21 cellular contexts compared by ENCODE assay signal in genomic region chr22:25818541-25818940, GRCh38.
DNase-seq lines count a peak whose midpoint lies in the region; ATAC-seq, FAIRE-seq and TF ChIP-seq lines count a peak whose summit lies in the region.
"Had no signal": no experiment of that assay in that cellular context is flagged by ENCODE, and none has a peak within 500 bp of the region (broad histone marks: within the 10 kb centered on the region; RNA-seq: fewer than 3 reads in every experiment).

No MANE protein-coding gene starts in this region.

- no peak overlapping the region for H3K4me2 ChIP-seq in H9 (ENCODE audit: insufficient read depth, insufficient read length, low read length)
- H3K4me2 ChIP-seq in H1 (ENCODE audit: insufficient read depth in 1 of 2, low read depth in 2 of 2, low read length in 2 of 2) = no peak overlapping the region

- H3K36me3 Mint-ChIP-seq in H9 (ENCODE audit: insufficient read depth in 1 of 3, low read depth in 3 of 3) = peaks cover 4 to 11% (median 7%) of the 10 kb centered on the region in 3 experiments; a peak in 5 of 7 replicates
- H3K36me3 Mint-ChIP-seq: IgD-negative memory B cell had no signal

- TF ChIP-seq CTCF in H9 (conservative IDR thresholded peaks at IDR 0.05) (peak; percentile 36; the same call in 1 of the 3 replicates), H1 (IDR thresholded peaks at IDR 0.05; ENCODE audit: control extremely low read depth in 1 of 3, insufficient read depth in 1 of 3, low read depth in 1 of 3, low read length in 3 of 3) (peak in 2 of 3 experiments; percentile 1 to 15; a peak in 1 of 4 replicates)

- H3K27me3 ChIP-seq in H9 (ENCODE audit: insufficient read depth, low read length) (no peaks in the 10 kb centered on the region), H1 (replicated peaks in 1 of 4; ENCODE audit: control insufficient read depth in 3 of 4, extremely low read depth in 1 of 4, insufficient read depth in 3 of 4, low read length in 3 of 4) (no peaks in the 10 kb centered on the region)

- H2AK5ac ChIP-seq in H9 (ENCODE audit: insufficient read length, low read length) = no peak overlapping the region
- no peak overlapping the region for H2AK5ac ChIP-seq in H1 (ENCODE audit: low read depth, low read length)

- no peak overlapping the region for H2BK5ac ChIP-seq in H9 (ENCODE audit: insufficient read length, low read length)
- H2BK5ac ChIP-seq in H1 (ENCODE audit: low read depth, low read length) = no peak overlapping the region

- H2AFZ ChIP-seq in H9 (ENCODE audit: low read length) = no peak overlapping the region
- H2AFZ ChIP-seq in H1 (ENCODE audit: low read length) = no peak overlapping the region

- H2BK20ac ChIP-seq in H9 (ENCODE audit: low read depth, low read length, poor library complexity, severe bottlenecking) (no peak overlapping the region), H1 (ENCODE audit: low read length) (no peak overlapping the region)

- CTCF ChIA-PET in H1 (lab: Charles Lee; ENCODE audit: partially characterized antibody) = interaction anchor here (0.6 to 2.8 kb wide), 7 partner anchors 9 to 354 kb away, joined by 3 to 11 read pairs (median 3); no protein-coding TSS in a partner anchor

- H3K36me3 ChIP-seq in H1 (ENCODE audit: control insufficient read depth in 2 of 4, insufficient read depth in 4 of 4, low read length in 3 of 4) = no peaks in the 10 kb centered on the region

- H3K27me3 Mint-ChIP-seq in H9 (ENCODE audit: low read depth) = peaks cover 44% of the 10 kb centered on the region

- H2BK12ac ChIP-seq in H9 (ENCODE audit: insufficient read length, low read depth, low read length) (no peak overlapping the region), H1 (ENCODE audit: low read depth, low read length) (no peak overlapping the region)

- H4K8ac ChIP-seq in H9 (replicated peaks; ENCODE audit: insufficient read length, low read depth, low read length) (no peak overlapping the region), H1 (ENCODE audit: extremely low read depth, insufficient read depth, low read length) (no peak overlapping the region)

- H4K5ac ChIP-seq in H9 (ENCODE audit: insufficient read length, low read depth, low read length) (no peak overlapping the region), H1 (ENCODE audit: insufficient read length, low read depth, low read length) (no peak overlapping the region)

- H3K9me3 Mint-ChIP-seq in H9 = peaks cover 21 to 23% of the 10 kb centered on the region in 2 experiments

- peaks cover 0 to 4% of the 10 kb centered on the region in 2 experiments; a peak in 1 of 4 replicates for H3K4me1 Mint-ChIP-seq in H9
- H3K4me1 Mint-ChIP-seq: B cell, IgD-negative memory B cell had no signal

- no peak for TF ChIP-seq POLR2A in H1 (IDR thresholded peaks at IDR 0.05; ENCODE audit: control extremely low read depth in 1 of 2, low read depth in 2 of 2, low read length in 2 of 2)

- FAIRE-seq in H1 (lab: Jason Lieb, UNC) = no peak
- FAIRE-seq: G401.6, GM12892, GM19239, H54 had no signal

- no peak for ATAC-seq in HG03442 (IDR thresholded peaks at IDR 0.05; ENCODE audit: unreplicated experiment)

- H2BK120ac ChIP-seq in H9 (ENCODE audit: low read depth, low read length, poor library complexity, severe bottlenecking) = no peak overlapping the region
- no peak overlapping the region for H2BK120ac ChIP-seq in H1 (replicated peaks; ENCODE audit: low read depth, low read length)

- H3K27ac ChIP-seq in H9 (ENCODE audit: insufficient read length, low read depth, low read length) (no peak overlapping the region), H1 (ENCODE audit: low read depth, low read length) (no peak overlapping the region)

- TF ChIP-seq RAD21 in H1 (IDR thresholded peaks at IDR 0.05 in 1 of 2, conservative IDR thresholded peaks at IDR 0.05 in 1 of 2; ENCODE audit: low read depth in 2 of 2, low read length in 2 of 2) = no peak; a peak in 1 of 4 replicates

- TF ChIP-seq EP300 in H1 (IDR thresholded peaks at IDR 0.05; ENCODE audit: borderline replicate concordance in 1 of 2, low read depth in 2 of 2, low read length in 2 of 2) = no peak

- H3K18ac ChIP-seq in H9 (ENCODE audit: insufficient read length, low read depth, low read length) (no peak overlapping the region), H1 (ENCODE audit: extremely low read depth, low read length) (no peak overlapping the region)

- WGBS in H9 (ENCODE audit: extremely low coverage, insufficient read length, low lambda C conversion rate) = no CpG with 5 or more reads among the region's 4 CpGs
- 80% methylated on average over 4 of the region's 4 CpGs; no CpG with 5 or more reads in 1 of the 2 experiments for WGBS in H1 (ENCODE audit: extremely low coverage in 1 of 2, insufficient coverage in 1 of 2, insufficient read length in 1 of 2, insufficient replicate concordance in 2 of 2, low coverage in 1 of 2, low lambda C conversion rate in 2 of 2, missing lambda C conversion rate in 1 of 2), 2 experiments

- H3K27ac Mint-ChIP-seq in H9 = no peak overlapping the region
- H3K27ac Mint-ChIP-seq: B cell; CD4-positive, alpha-beta T cell; IgD-negative memory B cell had no signal

- H3K56ac ChIP-seq in H9 (ENCODE audit: insufficient read length, low read depth, low read length) = no peak overlapping the region
- H3K56ac ChIP-seq in H1 (replicated peaks; ENCODE audit: insufficient read length, low read depth, low read length) = no peak overlapping the region

- H2BK15ac ChIP-seq in H9 (ENCODE audit: low read depth, low read length) = no peak overlapping the region
- no peak overlapping the region for H2BK15ac ChIP-seq in H1 (ENCODE audit: low read length)

- no peaks in the 10 kb centered on the region for H3K23me2 ChIP-seq in H9 (ENCODE audit: insufficient read length, low read depth, low read length, poor library complexity, severe bottlenecking)
- peaks cover 2% of the 10 kb centered on the region; the same call in 1 of the 2 replicates for H3K23me2 ChIP-seq in H1 (ENCODE audit: low read depth, low read length)

- DNase-seq in NCI-H82 (lab: John Stamatoyannopoulos, UW) = peak; percentile 27
- no peak for DNase-seq in NCI-H82 treated with DMSO at 0.1 percent for 48 hours (lab: John Stamatoyannopoulos, UW; ENCODE audit: unreplicated experiment)
- DNase-seq in H9 = no peak
- DNase-seq in H1 (ENCODE audit: low read depth in 1 of 2, low spot score in 2 of 2) = no peak
- no peak for DNase-seq in AG08396 (ENCODE audit: low spot score)
- no peak for DNase-seq in NCI-H187 treated with DMSO at 0.1 percent for 48 hours (lab: John Stamatoyannopoulos, UW)
- DNase-seq: ACHN; C1 segment of cervical spinal cord; Calu3; CD4-positive, alpha-beta T cell; DMS153; DMS79 treated with DMSO at 0.1 percent for 48 hours; EL; KG1 had no signal

- H3K4ac ChIP-seq in H9 (ENCODE audit: low read depth, low read length) (no peak overlapping the region), H1 (replicated peaks; ENCODE audit: insufficient read length, low read depth, low read length) (no peak overlapping the region)

- POLR2A ChIA-PET in H1 (lab: Charles Lee; ENCODE audit: partially characterized antibody) = no interaction called here

- H3K4me1 ChIP-seq in H9 (ENCODE audit: insufficient read depth, low read length) (no peaks in the 10 kb centered on the region), H1 (replicated peaks in 1 of 4; ENCODE audit: control insufficient read depth in 3 of 4, insufficient read depth in 4 of 4, low read length in 3 of 4) (no peaks in the 10 kb centered on the region)

- H3K79me2 ChIP-seq in H9 (ENCODE audit: insufficient read depth, low read length) (no peaks in the 10 kb centered on the region), H1 (ENCODE audit: control insufficient read depth in 1 of 2, insufficient read depth in 2 of 2, low read length in 2 of 2) (no peaks in the 10 kb centered on the region)

- no peak overlapping the region for H3K4me3 Mint-ChIP-seq in H9
- H3K4me3 Mint-ChIP-seq: B cell; CD4-positive, alpha-beta T cell; IgD-negative memory B cell had no signal

- H4K20me1 ChIP-seq in H9 (ENCODE audit: control insufficient read depth, insufficient read depth, insufficient read length) = no peaks in the 10 kb centered on the region
- H4K20me1 ChIP-seq in H1 (replicated peaks in 1 of 2; ENCODE audit: control insufficient read depth in 1 of 2, insufficient read depth in 2 of 2, low read length in 2 of 2) = no peaks in the 10 kb centered on the region

- H3K9me3 ChIP-seq in H9 (ENCODE audit: control insufficient read depth, low read depth, low read length) (peaks cover 6% of the 10 kb centered on the region), H1 (ENCODE audit: insufficient read depth in 2 of 2, low read depth in 1 of 2, low read length in 1 of 2) (peaks cover 7 to 10% of the 10 kb centered on the region in 2 experiments; a peak in 2 of 4 replicates)

- no peak overlapping the region for H3K9ac ChIP-seq in H9 (ENCODE audit: extremely low read depth, insufficient read length, low read length)
- H3K9ac ChIP-seq in H1 (replicated peaks in 1 of 4; ENCODE audit: extremely low read depth in 1 of 4, low read depth in 3 of 4, low read length in 3 of 4) = no peak overlapping the region

- no peak overlapping the region for H3K23ac ChIP-seq in H9 (ENCODE audit: insufficient read length, low read depth, low read length)
- H3K23ac ChIP-seq in H1 (ENCODE audit: insufficient read length) = no peak overlapping the region

- H3K79me1 ChIP-seq in H9 (ENCODE audit: insufficient read depth, low read depth, low read length, poor library complexity, severe bottlenecking) (no peaks in the 10 kb centered on the region), H1 (ENCODE audit: low read depth, low read length) (no peaks in the 10 kb centered on the region)

- H3K4me3 ChIP-seq in H1 (ENCODE audit: extremely low read depth in 1 of 4, insufficient read depth in 2 of 4, low read depth in 3 of 4, low read length in 4 of 4) = no peak overlapping the region

- H4K91ac ChIP-seq in H9 (ENCODE audit: insufficient read length, low read depth, low read length) (no peak overlapping the region), H1 (replicated peaks; ENCODE audit: insufficient read length, low read length) (no peak overlapping the region)

- H3K14ac ChIP-seq in H9 (ENCODE audit: insufficient read depth, low read length) (no peak overlapping the region), H1 (ENCODE audit: insufficient read length) (no peak overlapping the region)

- no peak overlapping the region for H3T11ph ChIP-seq in H9 (ENCODE audit: low read length)

TF ChIP-seq in H1, 55 proteins besides CTCF, POLR2A, EP300 and RAD21 (continues in another document):
- no peak for TF ChIP-seq ZNF274 (IDR thresholded peaks at IDR 0.05; ENCODE audit: borderline replicate concordance, extremely low read depth, low read length)
- TF ChIP-seq ASH2L (IDR thresholded peaks at IDR 0.05; ENCODE audit: low read length) = no peak
- TF ChIP-seq BACH1 (IDR thresholded peaks at IDR 0.05; ENCODE audit: low read length) = no peak
